Comparison of ENCODE assay signal across 8 cellular contexts in the genomic region with DNA sequence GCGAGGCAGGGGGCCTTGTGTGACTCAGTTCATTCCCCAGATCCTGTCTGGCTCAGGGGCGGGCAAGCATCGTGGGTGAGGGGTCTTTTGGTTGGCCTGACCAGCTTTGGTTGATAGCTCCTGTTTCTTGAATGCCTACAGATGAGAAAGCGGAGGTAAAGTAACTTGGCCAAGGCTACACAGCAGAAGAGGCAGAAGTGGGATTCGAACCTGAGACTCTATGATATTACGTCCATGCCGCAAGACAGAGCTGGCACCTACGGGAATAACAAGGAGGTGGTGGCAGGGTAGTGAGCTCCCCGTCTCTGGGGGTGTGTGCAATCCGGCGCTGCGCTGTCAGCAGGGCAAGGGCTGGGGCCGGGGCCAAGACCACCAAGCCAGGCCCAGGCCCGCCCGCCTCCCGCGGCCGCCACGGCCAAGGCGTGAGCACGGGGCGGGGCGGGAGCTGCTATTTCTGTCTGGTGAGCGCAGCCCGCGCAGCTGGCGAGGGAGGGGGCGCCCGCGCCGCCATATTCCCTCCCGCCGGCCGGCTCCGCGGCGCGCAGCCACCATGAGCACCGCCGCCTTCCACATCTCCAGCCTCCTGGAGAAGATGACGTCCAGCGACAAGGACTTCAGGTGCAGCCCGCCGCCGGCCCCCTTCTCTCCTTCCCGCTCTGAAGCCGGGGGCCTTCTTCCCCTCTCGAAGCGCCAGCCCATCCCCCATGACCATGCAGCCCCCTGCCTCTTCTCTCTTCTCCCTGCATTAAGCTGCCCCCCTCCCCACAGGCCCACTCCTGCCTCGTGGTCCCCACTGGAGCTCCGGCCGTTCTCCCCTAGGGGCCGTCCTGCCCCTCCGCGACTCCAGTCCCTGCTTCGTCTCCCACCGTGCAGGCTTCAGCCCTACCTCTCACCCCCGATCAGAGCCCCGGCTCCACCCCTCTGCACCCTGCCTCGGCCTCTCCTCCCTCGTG. TPM values are rescaled to one million over a fixed set of nuclear protein-coding genes. Genes with fewer than 3 reads are reported as not detected.
DNase-seq lines count a peak whose midpoint lies in the region; TF ChIP-seq lines count a peak whose summit lies in the region.

A gene (plus strand): TSS at position 510 of the 953 bp plus-strand sequence. CDS start 41 bp downstream, at position 551.

- H3K36me3 ChIP-seq in OCI-LY7 (ENCODE audit: insufficient read depth, low read length) = no peaks in the 10 kb centered on the region
- H3K36me3 ChIP-seq in adipocyte (ENCODE audit: control insufficient read depth, insufficient read depth, low read length, severe bottlenecking) = no peaks in the 10 kb centered on the region
- no peaks in the 10 kb centered on the region for H3K36me3 ChIP-seq in cardiac muscle cell
- no peaks in the 10 kb centered on the region for H3K36me3 ChIP-seq in osteoblast (ENCODE audit: insufficient read depth, low read length)

- peak within 1 kb of the TSS; percentile 52 for H3K9ac ChIP-seq in adipocyte (ENCODE audit: low read length)

- H3K79me2 ChIP-seq in OCI-LY7 (ENCODE audit: insufficient read depth, low read depth, low read length) (no peaks in the 10 kb centered on the region), osteoblast (ENCODE audit: insufficient read depth, low read length) (no peaks in the 10 kb centered on the region)

- DNase-seq in NCI-H1417 (lab: John Stamatoyannopoulos, UW) = peak; percentile 34 to 69 (median 63)
- DNase-seq in NCI-H1417 treated with DMSO at 0.1 percent for 48 hours (lab: John Stamatoyannopoulos, UW) = no peak
- DNase-seq in OCI-LY7 (ENCODE audit: low spot score) = peak; percentile 73
- DNase-seq in adipocyte (ENCODE audit: low read depth) = peak; percentile 70
- DNase-seq in cardiac muscle cell (ENCODE audit: low read depth in 1 of 2, low spot score in 1 of 2) = peak; percentile 65 to 89
- DNase-seq in osteoblast (ENCODE audit: insufficient read length, low spot score, missing footprints) = peak; percentile 94
- no peak for DNase-seq in GM19240 (ENCODE audit: insufficient read length, low spot score)
- DNase-seq in HT-29 (ENCODE audit: low spot score) = no peak

- no peaks in the 10 kb centered on the region for H3K9me3 ChIP-seq in OCI-LY7 (ENCODE audit: low read length)
- no peaks in the 10 kb centered on the region for H3K9me3 ChIP-seq in adipocyte (ENCODE audit: control insufficient read depth, low read length)
- no peaks in the 10 kb centered on the region for H3K9me3 ChIP-seq in cardiac muscle cell (ENCODE audit: low read depth)
- H3K9me3 ChIP-seq in osteoblast (ENCODE audit: low read depth, low read length) = no peaks in the 10 kb centered on the region

- intact Hi-C loops in OCI-LY7 (cut with micrococcal nuclease; ENCODE audit: unreplicated experiment) = no loop called here

- H3K27ac ChIP-seq in OCI-LY7 (ENCODE audit: low read depth, low read length, poor library complexity, severe bottlenecking) = peak within 1 kb of the TSS; percentile 61
- H3K27ac ChIP-seq in cardiac muscle cell = peak within 1 kb of the TSS; percentile 68
- peak within 1 kb of the TSS; percentile 23 for H3K27ac ChIP-seq in osteoblast (ENCODE audit: low read depth, low read length)

- POLR2A ChIA-PET in OCI-LY7 (lab: Charles Lee) = interaction anchor here (0.7 to 1.5 kb wide), 3 partner anchors 23 to 227 kb away, joined by 3 to 5 read pairs (median 3); no protein-coding TSS in a partner anchor

- H3K4me2 ChIP-seq in OCI-LY7 (ENCODE audit: low read length) = peak within 1 kb of the TSS; percentile 90
- peak within 1 kb of the TSS; percentile 86 for H3K4me2 ChIP-seq in osteoblast (ENCODE audit: insufficient read depth, low read length)

- H3K4me1 ChIP-seq in OCI-LY7 (ENCODE audit: insufficient read depth, low read length, poor library complexity, severe bottlenecking) = peaks cover 34% of the 10 kb centered on the region
- H3K4me1 ChIP-seq in adipocyte (ENCODE audit: control insufficient read depth, insufficient read depth, low read length) = no peaks in the 10 kb centered on the region
- peaks cover 7% of the 10 kb centered on the region for H3K4me1 ChIP-seq in cardiac muscle cell (ENCODE audit: low read depth)
- H3K4me1 ChIP-seq in osteoblast (ENCODE audit: insufficient read depth, low read length) = peaks cover 5% of the 10 kb centered on the region

- H3K27me3 ChIP-seq in adipocyte (replicated peaks; ENCODE audit: control insufficient read depth, insufficient read depth, low read length) = peaks cover 7% of the 10 kb centered on the region
- H3K27me3 ChIP-seq in cardiac muscle cell = no peaks in the 10 kb centered on the region
- H3K27me3 ChIP-seq in osteoblast (ENCODE audit: insufficient read depth, low read length) = no peaks in the 10 kb centered on the region

- H2AFZ ChIP-seq in OCI-LY7 (ENCODE audit: low read length) (peak within 1 kb of the TSS; percentile 73), osteoblast (ENCODE audit: low read length) (peak within 1 kb of the TSS; percentile 91)

- H3K4me3 ChIP-seq in OCI-LY7 (ENCODE audit: low read depth, low read length, poor library complexity, severe bottlenecking) (peak within 1 kb of the TSS; percentile 73), adipocyte (ENCODE audit: low read length) (peak within 1 kb of the TSS; percentile 75), cardiac muscle cell (peak within 1 kb of the TSS; percentile 64), osteoblast (ENCODE audit: insufficient read depth, low read length) (peak within 1 kb of the TSS; percentile 77)

- no peaks in the 10 kb centered on the region for H3K9me2 ChIP-seq in OCI-LY7 (ENCODE audit: insufficient read depth, low read length)

- TF ChIP-seq CTCF in OCI-LY7 (conservative IDR thresholded peaks at IDR 0.05; ENCODE audit: low read length) (no peak), cardiac muscle cell (IDR thresholded peaks at IDR 0.05; ENCODE audit: low read depth, low read length) (no peak), osteoblast (IDR thresholded peaks at IDR 0.05; ENCODE audit: extremely low read depth, low read depth, low read length) (no peak)

- no TSS peak for BruUV-seq in OCI-LY7 (replicated peaks; lab: Mats Ljungman, UMichigan)

- CTCF ChIA-PET in OCI-LY7 (lab: Charles Lee; ENCODE audit: unreplicated experiment) = interaction anchor here (0.6 to 1.0 kb wide), 3 partner anchors 9 to 126 kb away, joined by 3 to 4 read pairs (median 3); a partner anchor contains a TSS

- H4K20me1 ChIP-seq in OCI-LY7 (ENCODE audit: insufficient read depth, low read length) (no peaks in the 10 kb centered on the region), osteoblast (ENCODE audit: insufficient read depth, low read length) (peaks cover 2% of the 10 kb centered on the region)

RNA-seq across cellular contexts. Expression of the gene that starts here (rescaled TPM):
- 8.9 and 11.0 TPM in 2 replicates for total RNA-seq in OCI-LY7 (2014; rRNA removed; shearing (Covaris generic))
- total RNA-seq in OCI-LY7 (2022) = 4.0 and 4.1 TPM in 2 replicates
- 50.6 and 80.3 TPM in 2 replicates for total RNA-seq in cardiac muscle cell
- 35.2 and 44.7 TPM in 2 replicates for polyA plus RNA-seq in cardiac muscle cell
- total RNA-seq in osteoblast = 1.2 and 1.4 TPM in 2 replicates
- not detected in 2 replicates for total RNA-seq in HT-29 (2014; rRNA removed; shearing (Covaris generic))

Comparison
In these comparisons a context has a peak if more than half of its experiments do, and no peak if none do; other contexts are left out.
1. DNase-seq: peak in NCI-H1417 (3 of 3), OCI-LY7 (single experiment), adipocyte (single experiment), cardiac muscle cell (2 of 2) and osteoblast (single experiment); none in NCI-H1417 treated with DMSO at 0.1 percent for 48 hours (single experiment), GM19240 (single experiment) and HT-29 (single experiment).
2. Peak in every context shown above with its lines, with median percentiles within 50 percentile points of each other: H3K27ac ChIP-seq and H3K4me3 ChIP-seq.